ENCODE assay signal across 9 cellular contexts in genomic region chr16:75096730-75097129, GRCh38. TPM values are rescaled to one million over a fixed set of nuclear protein-coding genes. Genes with fewer than 3 reads are reported as not detected.
DNase-seq lines count a peak whose midpoint lies in the region; ATAC-seq and TF ChIP-seq lines count a peak whose summit lies in the region.
"Had no signal": no experiment of that assay in that cellular context is flagged by ENCODE, and none has a peak within 500 bp of the region (broad histone marks: within the 10 kb centered on the region; RNA-seq: fewer than 3 reads in every experiment).

No MANE protein-coding gene starts in this region.

- peaks cover 0 to 2% (median 0%) of the 10 kb centered on the region in 3 donors for H3K36me3 Mint-ChIP-seq in CD8-positive, alpha-beta memory T cell
- H3K36me3 Mint-ChIP-seq in chondrocyte (ENCODE audit: low read depth): no peaks in the 10 kb centered on the region
- peaks cover 13% of the 10 kb centered on the region for H3K36me3 Mint-ChIP-seq in nephron (ENCODE audit: low read depth)

- no peak overlapping the region for H3K27ac ChIP-seq in CD8-positive, alpha-beta memory T cell (ENCODE audit: low read depth, low read length)
- H3K27ac ChIP-seq in HUES48 (ENCODE audit: low read depth, low read length): peak overlapping the region; percentile 58

- H3K4me3 Mint-ChIP-seq in CD8-positive, alpha-beta memory T cell: no peak overlapping the region
- H3K4me3 Mint-ChIP-seq in chondrocyte (ENCODE audit: unreplicated experiment) (no peak overlapping the region), nephron (no peak overlapping the region)

- peak; percentile 56 for TF ChIP-seq CTCF in chondrocyte (IDR thresholded peaks at IDR 0.05)
- peak in 2 of 3 experiments; percentile 28 to 35 for TF ChIP-seq CTCF in nephron (IDR thresholded peaks at IDR 0.05; ENCODE audit: unreplicated experiment in 3 of 3)

- H3K27ac Mint-ChIP-seq in CD8-positive, alpha-beta memory T cell: peak overlapping the region in 7 of 8 donors; percentile 18 to 96 (median 86)
- H3K27ac Mint-ChIP-seq in chondrocyte (ENCODE audit: unreplicated experiment) (no peak overlapping the region), nephron (peak overlapping the region; percentile 80 to 83 (median 81))

- peaks cover 30 to 36% (median 32%) of the 10 kb centered on the region in 3 donors for H3K4me1 Mint-ChIP-seq in CD8-positive, alpha-beta memory T cell
- H3K4me1 Mint-ChIP-seq in chondrocyte (ENCODE audit: low read depth) (peaks cover 28% of the 10 kb centered on the region), nephron (peaks cover 52% of the 10 kb centered on the region)

- ATAC-seq in Right ventricle myocardium superior (ENCODE audit: poor library complexity) (no peak), GM18519 (IDR thresholded peaks at IDR 0.05; ENCODE audit: low FRiP score, unreplicated experiment) (no peak)

- H3K27me3 Mint-ChIP-seq in CD8-positive, alpha-beta memory T cell: no peaks in the 10 kb centered on the region
- H3K27me3 Mint-ChIP-seq in chondrocyte (ENCODE audit: low read depth) (no peaks in the 10 kb centered on the region), nephron (ENCODE audit: low read depth) (no peaks in the 10 kb centered on the region)

- H3K4me1 ChIP-seq in CD8-positive, alpha-beta memory T cell (ENCODE audit: insufficient read depth, low read length): peaks cover 31% of the 10 kb centered on the region
- H3K4me1 ChIP-seq in HUES48 (ENCODE audit: control insufficient read depth, insufficient read depth, low read length): peaks cover 43% of the 10 kb centered on the region

- intact Hi-C loops in Right ventricle myocardium superior (cut with DNase I): no loop called here

- no peaks in the 10 kb centered on the region for H3K27me3 ChIP-seq in CD8-positive, alpha-beta memory T cell (ENCODE audit: insufficient read depth, low read length, poor library complexity, severe bottlenecking)
- no peaks in the 10 kb centered on the region for H3K27me3 ChIP-seq in HUES48 (ENCODE audit: control insufficient read depth, insufficient read depth, low read length)

- H3K9ac ChIP-seq in HUES48 (ENCODE audit: low read depth, low read length): no peak overlapping the region

- no peak overlapping the region for H3K4me3 ChIP-seq in CD8-positive, alpha-beta memory T cell (ENCODE audit: low read length)
- no peak overlapping the region for H3K4me3 ChIP-seq in HUES48 (ENCODE audit: low read depth, low read length)

- no peaks in the 10 kb centered on the region for H3K9me3 ChIP-seq in CD8-positive, alpha-beta memory T cell (ENCODE audit: low read length)
- H3K9me3 ChIP-seq in HUES48 (ENCODE audit: control insufficient read depth, insufficient read depth, low read length): no peaks in the 10 kb centered on the region

- H3K36me3 ChIP-seq in CD8-positive, alpha-beta memory T cell (ENCODE audit: insufficient read depth, low read length): no peaks in the 10 kb centered on the region
- H3K36me3 ChIP-seq in HUES48 (ENCODE audit: control insufficient read depth, insufficient read depth, low read length): peaks cover 9% of the 10 kb centered on the region; the same call in 1 of the 2 replicates

- CTCF ChIA-PET in CD8-positive, alpha-beta memory T cell (lab: Charles Lee): interaction anchor here (4.1 kb wide), 1 partner anchor 14 kb away, joined by 22 read pairs; no protein-coding TSS in a partner anchor

- DNase-seq in CD8-positive, alpha-beta memory T cell: no peak
- DNase-seq in chondrocyte (ENCODE audit: low spot score): no peak
- DNase-seq in retina: no peak
- DNase-seq in NCI-H2171 treated with DMSO at 0.1 percent for 48 hours (lab: John Stamatoyannopoulos, UW): no peak
- no peak for DNase-seq in Right ventricle myocardium superior
- DNase-seq: activated CD4-positive, alpha-beta T cell treated with anti-CD3 and anti-CD28 coated beads for 48 hours had no signal

- POLR2A ChIA-PET in CD8-positive, alpha-beta memory T cell (lab: Charles Lee): no interaction called here

- H3K9me3 Mint-ChIP-seq in CD8-positive, alpha-beta memory T cell: no peaks in the 10 kb centered on the region
- H3K9me3 Mint-ChIP-seq in chondrocyte (ENCODE audit: low read depth) (no peaks in the 10 kb centered on the region), nephron (no peaks in the 10 kb centered on the region)

RNA-seq across cellular contexts. Expression of gene LDHD, which starts 19.9 kb away (rescaled TPM):
- not detected for total RNA-seq in CD8-positive, alpha-beta memory T cell
- polyA plus RNA-seq in CD8-positive, alpha-beta memory T cell: 0.10 TPM
- total RNA-seq in chondrocyte (2.3 to 2.7 TPM (median 2.6 TPM) in 3 replicates), Right ventricle myocardium superior (84.7 TPM)

RNA-seq across cellular contexts. Expression of gene ZFP1, which starts 51.6 kb away (rescaled TPM):
- 10 to 100 TPM; 13.8 to 17.4 TPM for total RNA-seq in CD8-positive, alpha-beta memory T cell
- polyA plus RNA-seq in CD8-positive, alpha-beta memory T cell: 17.2 TPM
- total RNA-seq in chondrocyte (11.4 to 15.3 TPM (median 14.1 TPM) in 3 replicates), Right ventricle myocardium superior (7.2 TPM)

Comparison
In these comparisons a context has a peak if more than half of its experiments do, and no peak if none do; other contexts are left out.
1. RNA of gene LDHD, which starts 19.9 kb away (total RNA-seq): 84.7 TPM in Right ventricle myocardium superior (single experiment); 2.3 to 2.7 TPM in chondrocyte and not detected in CD8-positive, alpha-beta memory T cell; every median in the first group is over 10 times any median in the second.